In the genomic region with DNA sequence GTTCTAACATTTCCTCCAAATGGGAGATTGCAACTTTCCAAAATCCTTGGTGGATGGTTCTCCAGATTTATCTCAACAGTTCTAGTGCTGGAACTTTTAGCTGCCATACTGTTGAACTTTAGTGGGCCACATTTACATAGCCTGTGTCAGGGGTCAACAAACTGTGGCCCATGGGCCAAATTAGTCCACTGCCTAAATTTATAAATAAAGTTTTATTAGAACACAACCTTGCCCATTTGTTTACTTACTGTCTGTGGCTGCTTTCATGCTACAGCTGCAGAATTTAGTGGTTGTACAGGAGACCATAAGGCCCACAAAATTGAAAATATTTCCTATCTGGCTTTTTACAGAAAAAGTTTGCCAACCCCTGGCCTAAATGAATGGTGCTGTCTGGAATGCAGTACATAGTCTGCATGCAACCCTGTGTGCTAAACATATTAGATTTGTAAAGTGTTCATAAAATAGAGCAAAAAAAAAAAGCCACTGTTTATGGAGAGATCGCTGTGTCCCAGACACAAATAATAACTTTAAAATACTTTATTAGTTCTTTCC, we compare ENCODE assay signal across 22 cellular contexts. TPM values are rescaled to one million over a fixed set of nuclear protein-coding genes. Genes with fewer than 3 reads are reported as not detected.
DNase-seq lines count a peak whose midpoint lies in the region; ATAC-seq and TF ChIP-seq lines count a peak whose summit lies in the region.
"Had no signal": no experiment of that assay in that cellular context is flagged by ENCODE, and none has a peak within 500 bp of the region (broad histone marks: within the 10 kb centered on the region; RNA-seq: fewer than 3 reads in every experiment).

No MANE protein-coding gene starts in this region.

- H3K4me1 Mint-ChIP-seq in activated B cell treated with CpG ODN at 0.5 μM for 24 hours (peaks cover 59% of the 10 kb centered on the region), memory B cell (peaks cover 63% of the 10 kb centered on the region)

- no peak overlapping the region for H3K4me3 Mint-ChIP-seq in activated B cell treated with CpG ODN at 0.5 μM for 24 hours
- no peak overlapping the region for H3K4me3 Mint-ChIP-seq in memory B cell
- H3K4me3 Mint-ChIP-seq: activated CD4-positive, alpha-beta memory T cell treated with anti-CD3 and anti-CD28 coated beads, Interleukin-2, amount 10 ng/mL, durations not matched to agents 7 days and 5 days; T-helper 1 cell treated with Interleukin-12 subunit alpha and Interleukin-12 subunit beta and Interleukin-4 antibody, amounts not matched to agents 30 μg/mL and 1 μg/mL, for 36 hours had no signal

- no peak for ATAC-seq in activated B cell treated with CpG ODN at 0.5 μM for 24 hours (ENCODE audit: low read depth)
- no peak for ATAC-seq in memory B cell (ENCODE audit: low read depth)
- no peak for ATAC-seq in activated CD4-positive, CD25-positive, alpha-beta regulatory T cell treated with anti-CD3 and anti-CD28 coated beads, Interleukin-2, amount 50 U/mL, for 24 hours
- ATAC-seq: gastroesophageal sphincter; natural killer cell treated with Interleukin-12 subunit alpha and Interleukin-12 subunit beta and Interleukin-15 and Interleukin-18, amount 100 ng/mL, for 72 hours; PC-3 had no signal

- H3K27ac Mint-ChIP-seq in activated B cell treated with CpG ODN at 0.5 μM for 24 hours: peak overlapping the region; percentile 90
- peak overlapping the region; percentile 90 for H3K27ac Mint-ChIP-seq in memory B cell
- H3K27ac Mint-ChIP-seq: activated CD4-positive, alpha-beta memory T cell treated with anti-CD3 and anti-CD28 coated beads, Interleukin-2, amount 10 ng/mL, durations not matched to agents 7 days and 5 days; T-helper 1 cell treated with Interleukin-12 subunit alpha and Interleukin-12 subunit beta and Interleukin-4 antibody, amounts not matched to agents 30 μg/mL and 1 μg/mL, for 36 hours had no signal

- CTCF ChIA-PET in activated B cell treated with CpG ODN at 0.5 μM for 24 hours (lab: Charles Lee): interaction anchor here (0.6 to 1.9 kb wide), 4 partner anchors 38 to 166 kb away, joined by 3 to 5 read pairs (median 4); no protein-coding TSS in a partner anchor

- DNase-seq in AG09309 (ENCODE audit: low read depth) (peak; percentile 35), GM03348 (ENCODE audit: low spot score) (peak; percentile 14), activated B cell treated with CpG ODN at 0.5 μM for 24 hours (no peak), memory B cell (ENCODE audit: low spot score in 2 of 2) (no peak), RPMI8226 (no peak), HuH-7 (ENCODE audit: low spot score) (no peak), NCI-H187 (lab: John Stamatoyannopoulos, UW) (no peak)
- DNase-seq: activated CD4-positive, alpha-beta memory T cell treated with anti-CD3 and anti-CD28 coated beads, Interleukin-2, amount 10 ng/mL, durations not matched to agents 7 days and 5 days; activated T-cell treated with anti-CD3 and anti-CD28 coated beads, Interleukin-2, amount 50 U/mL, for 4 hours; kidney glomerular epithelial cell; mammary epithelial cell; MG63; NCI-H1436 treated with DMSO at 0.1 percent for 48 hours; NCI-H2171 treated with DMSO at 0.1 percent for 48 hours; PC-3; posterior cingulate gyrus; stimulated activated CD4-positive, alpha-beta T cell treated with anti-CD3 and anti-CD28 coated beads, Interleukin-4, amount 100 ng/mL, for 1 hour; uterus had no signal

- POLR2A ChIA-PET in activated B cell treated with CpG ODN at 0.5 μM for 24 hours (lab: Charles Lee): interaction anchor here (0.9 to 2.3 kb wide), 5 partner anchors 9 to 52 kb away, joined by 3 to 11 read pairs (median 7); a partner anchor contains a TSS

- H3K36me3 Mint-ChIP-seq in activated B cell treated with CpG ODN at 0.5 μM for 24 hours (ENCODE audit: low read depth): peaks cover 8% of the 10 kb centered on the region
- H3K36me3 Mint-ChIP-seq in memory B cell: peaks cover 9% of the 10 kb centered on the region

- no peak overlapping the region for H3K4me3 ChIP-seq in AG09309 (ENCODE audit: control insufficient read depth, low read depth, low read length)
- H3K4me3 ChIP-seq: gastroesophageal sphincter, MG63, uterus had no signal

- intact Hi-C loops in activated B cell treated with CpG ODN at 0.5 μM for 24 hours (cut with micrococcal nuclease): no loop called here

- H3K27me3 Mint-ChIP-seq in activated B cell treated with CpG ODN at 0.5 μM for 24 hours (no peaks in the 10 kb centered on the region), memory B cell (no peaks in the 10 kb centered on the region)

- H3K9me3 Mint-ChIP-seq in activated B cell treated with CpG ODN at 0.5 μM for 24 hours: no peaks in the 10 kb centered on the region
- H3K9me3 Mint-ChIP-seq in memory B cell: no peaks in the 10 kb centered on the region
- H3K9me3 Mint-ChIP-seq: activated CD4-positive, alpha-beta memory T cell treated with anti-CD3 and anti-CD28 coated beads, Interleukin-2, amount 10 ng/mL, durations not matched to agents 7 days and 5 days; activated T-cell treated with anti-CD3 and anti-CD28 coated beads, Interleukin-2, amount 50 U/mL, for 4 hours; natural killer cell treated with Interleukin-12 subunit alpha and Interleukin-12 subunit beta and Interleukin-15 and Interleukin-18, amount 100 ng/mL, for 72 hours; T-helper 1 cell treated with Interleukin-12 subunit alpha and Interleukin-12 subunit beta and Interleukin-4 antibody, amounts not matched to agents 30 μg/mL and 1 μg/mL, for 36 hours had no signal

- TF ChIP-seq CTCF in AG09309 (IDR thresholded peaks at IDR 0.05; ENCODE audit: control insufficient read depth, insufficient read depth, low read depth, low read length, missing control alignments) (no peak), activated B cell treated with CpG ODN at 0.5 μM for 24 hours (IDR thresholded peaks at IDR 0.05) (no peak)

RNA-seq across cellular contexts. Expression of a gene that starts 30.3 kb away (rescaled TPM):
- total RNA-seq in activated B cell treated with CpG ODN at 0.5 μM for 24 hours: 66.7 and 69.0 TPM in 2 replicates

Comparison
In these comparisons a context has a peak if more than half of its experiments do, and no peak if none do; other contexts are left out.
1. DNase-seq: peak in AG09309 (single experiment) and GM03348 (single experiment); none in activated B cell treated with CpG ODN at 0.5 μM for 24 hours (single experiment), memory B cell (0 of 2), RPMI8226 (single experiment), HuH-7 (single experiment) and NCI-H187 (0 of 2).